ENCODE assay signal across 8 cellular contexts in the genomic region with DNA sequence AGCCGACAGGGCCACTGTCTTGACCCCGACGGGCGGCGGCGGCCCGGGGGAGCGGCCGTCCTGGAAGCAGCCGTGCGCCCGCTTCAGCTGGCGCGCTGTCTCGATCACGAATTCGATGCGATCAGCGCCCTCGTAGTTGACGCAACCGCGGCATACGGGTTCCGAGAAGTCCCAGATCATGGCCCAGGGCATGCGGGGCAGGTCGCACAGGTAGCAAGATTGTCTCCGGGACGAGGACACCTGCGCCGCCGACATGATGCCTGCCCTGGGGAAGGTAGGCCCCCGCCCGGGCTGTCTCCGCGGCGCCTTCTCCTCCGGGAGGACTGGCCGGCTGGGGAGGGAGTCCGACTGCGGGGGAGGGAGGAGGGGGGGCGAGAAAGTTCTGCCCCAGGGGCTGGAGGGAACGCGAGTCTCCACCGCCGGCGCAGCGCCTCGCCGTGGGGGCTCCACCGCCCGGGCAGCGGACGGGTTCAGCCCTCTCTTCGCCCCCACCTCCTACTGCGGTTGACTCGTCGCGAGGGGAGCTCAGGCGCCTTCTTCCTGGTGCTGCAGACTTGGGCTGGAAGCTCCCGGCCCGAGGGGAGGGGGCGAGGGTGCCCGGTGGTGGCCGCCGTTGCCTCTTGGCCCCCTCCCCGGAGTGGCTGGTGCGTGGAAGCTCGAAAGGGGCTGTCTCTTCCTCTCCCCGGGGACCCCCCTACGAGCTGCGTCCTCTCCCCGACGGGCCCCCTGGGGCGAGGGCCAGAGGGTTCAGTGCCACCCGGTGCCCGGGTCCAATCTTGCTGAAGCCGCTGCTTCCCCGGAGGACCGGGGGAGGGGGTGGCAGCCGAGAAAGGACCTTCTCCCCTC. TPM values are rescaled to one million over a fixed set of nuclear protein-coding genes. Genes with fewer than 3 reads are reported as not detected.
DNase-seq lines count a peak whose midpoint lies in the region; ATAC-seq and TF ChIP-seq lines count a peak whose summit lies in the region.

No MANE protein-coding gene starts in this region.

- H3K4me1 ChIP-seq in SJCRH30 (peaks cover 16% of the 10 kb centered on the region), heart left ventricle (peaks cover 22 to 76% (median 63%) of the 10 kb centered on the region in 12 donors)

- no peaks in the 10 kb centered on the region for H3K27me3 ChIP-seq in SJCRH30
- no peaks in the 10 kb centered on the region for H3K27me3 ChIP-seq in heart left ventricle

- H3K4me1 Mint-ChIP-seq in activated naive CD8-positive, alpha-beta T cell treated with anti-CD3 and anti-CD28 coated beads for 36 hours, result peaks cover 50% of the 10 kb centered on the region

- H3K9me3 Mint-ChIP-seq in activated naive CD8-positive, alpha-beta T cell treated with anti-CD3 and anti-CD28 coated beads for 36 hours, result no peaks in the 10 kb centered on the region

- intact Hi-C loops in heart left ventricle (cut with DNase I), result loop anchor here in 9 of 10 donors (1.0 to 10.0 kb wide), 13 partner anchors 13 to 113 kb away; a partner anchor contains a TSS
- intact Hi-C loops in posterior vena cava (cut with DNase I), result loop anchor here in 1 of 2 donors (2.0 to 5.0 kb wide), 2 partner anchors 71 to 110 kb away; no protein-coding TSS in a partner anchor

- TF ChIP-seq POLR2A in heart left ventricle (IDR thresholded peaks at IDR 0.05), result no peak

- peak overlapping the region; percentile 92 for H3K4me3 Mint-ChIP-seq in activated naive CD8-positive, alpha-beta T cell treated with anti-CD3 and anti-CD28 coated beads for 36 hours

- H3K27ac ChIP-seq in SJCRH30 (peak overlapping the region; percentile 80), heart left ventricle (peak overlapping the region; percentile 98 to 100 (median 100))

- TF ChIP-seq CTCF in heart left ventricle (IDR thresholded peaks at IDR 0.05), result peak in 5 of 12 donors; percentile 13 to 44 (median 30)

- ATAC-seq in GM19328 (IDR thresholded peaks at IDR 0.05; ENCODE audit: unreplicated experiment) (peak; percentile 23), HG03439 (IDR thresholded peaks at IDR 0.05; ENCODE audit: unreplicated experiment) (peak; percentile 35), heart left ventricle (peak in 3 of 4 donors; percentile 36 to 46 (median 36))

- H3K36me3 ChIP-seq in SJCRH30 (0 out of 2 replicates have a peak, but pooled peaks cover 2% of the 10 kb centered on the region), heart left ventricle (peaks cover 0 to 33% (median 8%) of the 10 kb centered on the region in 9 donors)

- DNase-seq in CMK (ENCODE audit: low read depth) (peak; percentile 54), SJCRH30 (peak; percentile 59 to 60), heart left ventricle (peak; percentile 85 to 90 (median 86)), posterior vena cava (ENCODE audit: low spot score) (peak; percentile 93), GF-D8 (lab: John Stamatoyannopoulos, UW) (no peak)
- peak; percentile 70 for DNase-seq in activated naive CD8-positive, alpha-beta T cell treated with anti-CD3 and anti-CD28 coated beads for 36 hours

- peak overlapping the region; percentile 82 for H3K27ac Mint-ChIP-seq in activated naive CD8-positive, alpha-beta T cell treated with anti-CD3 and anti-CD28 coated beads for 36 hours

- 0% methylated on average over 39 to 81 of the region's 81 CpGs for WGBS in heart left ventricle, 4 donors

- H3K4me3 ChIP-seq in SJCRH30 (peak overlapping the region; percentile 75), heart left ventricle (peak overlapping the region; percentile 64 to 96 (median 85))

- no peaks in the 10 kb centered on the region for H3K9me3 ChIP-seq in SJCRH30 (replicated peaks)
- H3K9me3 ChIP-seq in heart left ventricle, result no peaks in the 10 kb centered on the region

- peaks cover 20% of the 10 kb centered on the region for H3K36me3 Mint-ChIP-seq in activated naive CD8-positive, alpha-beta T cell treated with anti-CD3 and anti-CD28 coated beads for 36 hours

- H3K27me3 Mint-ChIP-seq in activated naive CD8-positive, alpha-beta T cell treated with anti-CD3 and anti-CD28 coated beads for 36 hours, result no peaks in the 10 kb centered on the region

RNA-seq across cellular contexts. Expression of a gene that starts 0.7 kb away (rescaled TPM):
- total RNA-seq in SJCRH30 (2014; rRNA removed; shearing (Covaris generic)), result 21.7 and 23.5 TPM in 2 replicates
- total RNA-seq in activated naive CD8-positive, alpha-beta T cell treated with anti-CD3 and anti-CD28 coated beads for 36 hours, result 10 to 100 TPM; 34.8 to 36.2 TPM
- total RNA-seq in heart left ventricle, result 10 to 100 TPM; 31.7 to 59.2 (median 36.7) TPM
- 10 to 100 TPM in 1 of 2 donors, 1 to 10 TPM in 1; 7.5 to 24.4 TPM for polyA plus RNA-seq in heart left ventricle
- total RNA-seq in posterior vena cava, result 10 to 100 TPM; 35.7 to 43.3 TPM
